11 cellular contexts compared by ENCODE assay signal in the genomic region with DNA sequence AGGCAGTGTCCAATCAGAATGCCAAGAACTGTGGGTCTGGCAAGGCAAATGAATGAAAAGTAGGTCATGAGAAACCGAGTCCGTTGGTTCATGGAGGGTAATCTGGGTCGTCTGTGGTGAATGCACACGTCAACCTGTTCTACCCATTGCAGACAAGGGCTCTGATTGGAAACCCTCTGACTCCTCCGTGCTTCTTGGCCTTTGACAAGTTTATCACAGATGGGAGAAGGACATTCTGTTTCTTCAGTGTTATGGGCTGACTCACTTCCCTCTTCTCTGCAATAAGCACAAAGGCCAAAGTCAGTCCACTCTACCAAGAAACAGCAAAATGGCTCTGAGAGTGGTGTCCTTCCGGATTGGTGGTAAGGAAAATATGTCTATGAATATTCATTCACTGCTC.
A peak's percentile ranks its signal among the peaks of the same experiment; 100 is the strongest.
DNase-seq lines count a peak whose midpoint lies in the region; ATAC-seq lines count a peak whose summit lies in the region.
"Had no signal": no experiment of that assay in that cellular context is flagged by ENCODE, and none has a peak within 500 bp of the region (broad histone marks: within the 10 kb centered on the region; RNA-seq: fewer than 3 reads in every experiment).

No MANE protein-coding gene starts in this region.

- no peak overlapping the region for H3K4me3 ChIP-seq in MG63
- no peak overlapping the region for H3K4me3 ChIP-seq in right cardiac atrium (ENCODE audit: low read length)
- H3K4me3 ChIP-seq in subcutaneous abdominal adipose tissue (ENCODE audit: low read depth in 1 of 5, low read length in 5 of 5) = no peak overlapping the region

- intact Hi-C loops in right cardiac atrium (cut with DNase I) = no loop called here

- H3K4me1 ChIP-seq in right cardiac atrium (ENCODE audit: control insufficient read depth, insufficient read depth, low read length) = peaks cover 12% of the 10 kb centered on the region
- peaks cover 12 to 61% (median 52%) of the 10 kb centered on the region in 5 donors for H3K4me1 ChIP-seq in subcutaneous abdominal adipose tissue (ENCODE audit: control insufficient read depth in 5 of 5, insufficient read depth in 5 of 5, low read length in 5 of 5)

- 66% methylated on average over 6 of the region's 6 CpGs for WGBS in right cardiac atrium

- no peaks in the 10 kb centered on the region for H3K36me3 ChIP-seq in MG63
- H3K36me3 ChIP-seq in subcutaneous abdominal adipose tissue (ENCODE audit: control insufficient read depth in 5 of 5, insufficient read depth in 5 of 5, low read length in 5 of 5) = no peaks in the 10 kb centered on the region

- ATAC-seq in right cardiac atrium = peak; percentile 75 to 91
- ATAC-seq in HG03108 (IDR thresholded peaks at IDR 0.05; ENCODE audit: unreplicated experiment) = no peak
- no peak for ATAC-seq in HG03139 (IDR thresholded peaks at IDR 0.05; ENCODE audit: unreplicated experiment)

- H3K9ac ChIP-seq in subcutaneous abdominal adipose tissue (ENCODE audit: low read length in 5 of 5) = no peak overlapping the region

- DNase-seq in MG63 = peak; percentile 18
- DNase-seq in astrocyte of the hippocampus (ENCODE audit: low read depth, low spot score) = peak; percentile 70
- peak in 1 of 3 donors; percentile 52 for DNase-seq in right cardiac atrium
- no peak for DNase-seq in GM19240 (ENCODE audit: insufficient read length, low spot score)
- DNase-seq: activated CD4-positive, alpha-beta T cell treated with anti-CD3 and anti-CD28 coated beads, Interleukin-2, amount 10 ng/mL, durations not matched to agents 24 days and 14 days; DMS79; H9; NCI-H1417 had no signal

- peaks cover 11% of the 10 kb centered on the region for H3K9me3 ChIP-seq in MG63
- H3K9me3 ChIP-seq in right cardiac atrium (ENCODE audit: control insufficient read depth, low read length) = no peaks in the 10 kb centered on the region
- no peaks in the 10 kb centered on the region for H3K9me3 ChIP-seq in subcutaneous abdominal adipose tissue (ENCODE audit: control insufficient read depth in 5 of 5, low read length in 5 of 5)

- no peak overlapping the region for H3K27ac ChIP-seq in right cardiac atrium (ENCODE audit: low read length)
- H3K27ac ChIP-seq in subcutaneous abdominal adipose tissue (ENCODE audit: low read depth, low read length) = peak overlapping the region; percentile 55

- H3K27me3 ChIP-seq in MG63 (no peaks in the 10 kb centered on the region), right cardiac atrium (ENCODE audit: control insufficient read depth, insufficient read depth) (no peaks in the 10 kb centered on the region), subcutaneous abdominal adipose tissue (ENCODE audit: control insufficient read depth in 5 of 5, insufficient read depth in 4 of 5, low read length in 5 of 5) (no peaks in the 10 kb centered on the region)

Comparison
In these comparisons a context has a peak if more than half of its experiments do, and no peak if none do; other contexts are left out.
1. ATAC-seq: peak in right cardiac atrium (2 of 2); none in HG03108 (single experiment) and HG03139 (single experiment).